Comparison of ENCODE assay signal across 9 cellular contexts in the genomic region with DNA sequence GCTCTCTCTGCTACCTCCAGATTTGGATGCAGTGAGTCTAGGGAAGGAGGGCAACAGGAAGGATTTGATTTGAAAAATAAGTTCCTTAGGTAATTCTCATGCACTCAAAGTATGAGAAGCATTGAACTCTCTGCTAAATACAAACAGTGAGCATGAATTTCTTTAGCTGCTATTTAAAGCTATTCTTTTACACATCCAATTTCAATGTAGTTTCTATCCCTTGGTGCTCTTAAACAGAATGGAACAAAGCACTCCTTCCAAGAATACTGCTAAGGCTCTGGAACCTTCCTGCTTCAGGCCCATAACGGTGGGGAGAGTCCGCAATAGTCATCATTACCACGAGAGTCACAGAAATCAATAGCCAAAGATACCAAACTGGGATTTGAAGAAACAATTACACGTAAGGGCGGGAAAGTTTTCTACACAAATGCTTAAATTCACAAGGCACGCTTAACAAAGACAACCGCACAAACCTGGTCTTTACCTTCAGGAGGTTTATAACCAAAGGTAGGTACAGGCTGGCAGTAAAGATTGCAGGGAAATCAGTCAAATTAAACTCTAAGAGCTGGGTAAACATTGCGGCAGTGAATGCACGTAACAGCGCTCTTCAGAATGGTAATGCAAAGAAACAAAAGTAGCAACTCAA.
DNase-seq lines count a peak whose midpoint lies in the region; ATAC-seq, FAIRE-seq and TF ChIP-seq lines count a peak whose summit lies in the region.
"Had no signal": no experiment of that assay in that cellular context is flagged by ENCODE, and none has a peak within 500 bp of the region (broad histone marks: within the 10 kb centered on the region; RNA-seq: fewer than 3 reads in every experiment).

No MANE protein-coding gene starts in this region.

- TF ChIP-seq RAD21 in A549 (conservative IDR thresholded peaks at IDR 0.05 in 1 of 2, IDR thresholded peaks at IDR 0.05 in 1 of 2) (no peak), K562 (CRISPR knock-in tag; conservative IDR thresholded peaks at IDR 0.05 in 1 of 2, IDR thresholded peaks at IDR 0.05 in 1 of 2) (no peak)

- no peaks in the 10 kb centered on the region for H3K36me3 Mint-ChIP-seq in activated T-cell treated with anti-CD3 and anti-CD28 coated beads, Interleukin-2, amount 50 U/mL, for 24 hours (ENCODE audit: low read depth)

- H3K27ac Mint-ChIP-seq in activated T-cell treated with anti-CD3 and anti-CD28 coated beads, Interleukin-2, amount 50 U/mL, for 24 hours = no peak overlapping the region

- H3K27me3 Mint-ChIP-seq in activated T-cell treated with anti-CD3 and anti-CD28 coated beads, Interleukin-2, amount 50 U/mL, for 24 hours = no peaks in the 10 kb centered on the region
- H3K27me3 Mint-ChIP-seq: central memory CD8-positive, alpha-beta T cell had no signal

- in situ Hi-C loops in G401 (cut with HindIII; ENCODE audit: low sequenced_read_pairs) (no loop called here), K562 (cut with MboI) (loop anchor here (25.0 kb wide), 1 partner anchor 284 kb away; no protein-coding TSS in a partner anchor)

- no peaks in the 10 kb centered on the region for H3K36me3 ChIP-seq in K562 (ENCODE audit: control insufficient read depth, insufficient read depth, low read length)
- no peaks in the 10 kb centered on the region for H3K36me3 ChIP-seq in muscle layer of colon (ENCODE audit: insufficient read depth, low read length)

- no TSS peak for BruUV-seq in K562 (replicated peaks; lab: Mats Ljungman, UMichigan)

- H3K4me3 Mint-ChIP-seq in activated T-cell treated with anti-CD3 and anti-CD28 coated beads, Interleukin-2, amount 50 U/mL, for 24 hours = no peak overlapping the region
- H3K4me3 Mint-ChIP-seq: central memory CD8-positive, alpha-beta T cell had no signal

- POLR2A ChIA-PET in A549 (lab: Yijun Ruan, JAX) = no interaction called here
- POLR2A ChIA-PET in K562 (lab: Yijun Ruan, JAX) = interaction anchor here (0.6 to 2.2 kb wide), 5 partner anchors 9 to 202 kb away, joined by 3 to 5 read pairs (median 3); no protein-coding TSS in a partner anchor

- no peak for ATAC-seq in A549
- ATAC-seq in K562 = no peak

- intact Hi-C loops in K562 (cut with micrococcal nuclease) = no loop called here

- TF ChIP-seq CTCF in A549 (IDR thresholded peaks at IDR 0.05) (no peak), K562 (IDR thresholded peaks at IDR 0.05 in 2 of 3, conservative IDR thresholded peaks at IDR 0.05 in 1 of 3; ENCODE audit: insufficient read depth in 2 of 3, low read depth in 1 of 3, low read length in 3 of 3) (no peak)

- TF ChIP-seq EP300 in A549 (IDR thresholded peaks at IDR 0.05) = no peak
- TF ChIP-seq EP300 in K562 (IDR thresholded peaks at IDR 0.05; ENCODE audit: low read length) = no peak

- no peaks in the 10 kb centered on the region for H4K20me1 ChIP-seq in K562 (replicated peaks; ENCODE audit: control insufficient read depth, insufficient read depth, low read length)

- peaks cover 57% of the 10 kb centered on the region; the same call in 2 of the 3 replicates for H3K79me2 ChIP-seq in K562 (ENCODE audit: control insufficient read depth, insufficient read depth, low read length)

- H3K9ac ChIP-seq in K562 (ENCODE audit: insufficient read depth in 1 of 2, low read depth in 2 of 2, low read length in 2 of 2) (no peak overlapping the region; a peak in 1 of 4 replicates), muscle layer of colon (ENCODE audit: low read length) (peak overlapping the region; percentile 5)

- no peak for DNase-seq in A549 (ENCODE audit: low read depth in 1 of 2, low spot score in 1 of 2)
- DNase-seq in G401 (ENCODE audit: low spot score) = peak; percentile 45
- no peak for DNase-seq in K562 (ENCODE audit: extremely low read depth in 1 of 4, low spot score in 3 of 4)
- no peak for DNase-seq in stimulated activated naive CD4-positive, alpha-beta T cell (lab: John Stamatoyannopoulos, UW)
- DNase-seq in NCI-H1694 (lab: John Stamatoyannopoulos, UW) = no peak
- no peak for DNase-seq in stimulated activated CD4-positive, alpha-beta T cell treated with anti-CD3 and anti-CD28 coated beads, Interleukin-4, amount 100 ng/mL, for 24 hours
- DNase-seq in activated T-cell treated with anti-CD3 and anti-CD28 coated beads, Interleukin-2, amount 50 U/mL, for 24 hours = no peak

- no peak overlapping the region for H2AFZ ChIP-seq in K562 (ENCODE audit: low read depth, low read length)

- FAIRE-seq in A549 (lab: Jason Lieb, UNC) = no peak
- no peak for FAIRE-seq in K562 (lab: Jason Lieb, UNC)

- no peak for TF ChIP-seq POLR2A in A549 (IDR thresholded peaks at IDR 0.05; ENCODE audit: low read length)
- TF ChIP-seq POLR2A in K562 (conservative IDR thresholded peaks at IDR 0.05) = no peak

- H3K4me2 ChIP-seq in A549 (peak overlapping the region; percentile 76), K562 (ENCODE audit: insufficient read depth, low read length) (peak overlapping the region; percentile 57)

- H3K4me3 ChIP-seq in A549 (no peak overlapping the region), K562 (peak overlapping the region; percentile 7; the same call in 1 of the 2 replicates), muscle layer of colon (ENCODE audit: low read depth in 1 of 2, low read length in 2 of 2) (peak overlapping the region in 1 of 2 donors; percentile 37)

- CTCF ChIA-PET in A549 (lab: Yijun Ruan, JAX) (interaction anchor here (6.6 kb wide), 1 partner anchor 203 kb away, joined by 112 read pairs; no protein-coding TSS in a partner anchor), K562 (lab: Yijun Ruan, JAX; ENCODE audit: low intra/inter-chr PET ratio) (no interaction called here)

- no peaks in the 10 kb centered on the region for H3K9me3 ChIP-seq in A549
- no peaks in the 10 kb centered on the region for H3K9me3 ChIP-seq in K562 (replicated peaks; ENCODE audit: control insufficient read depth, insufficient read depth, low read depth, low read length)
- no peaks in the 10 kb centered on the region for H3K9me3 ChIP-seq in muscle layer of colon (ENCODE audit: low read length)

- H3K27ac ChIP-seq in A549 = no peak overlapping the region
- H3K27ac ChIP-seq in K562 (ENCODE audit: extremely low read depth, low read depth, low read length) = no peak overlapping the region
- H3K27ac ChIP-seq in muscle layer of colon (ENCODE audit: low read depth, low read length) = peak overlapping the region; percentile 9

- H3K4me1 ChIP-seq in A549 (peaks cover 25% of the 10 kb centered on the region; the same call in 2 of the 3 replicates), K562 (replicated peaks in 1 of 2; ENCODE audit: control insufficient read depth in 2 of 2, insufficient read depth in 2 of 2, low read length in 2 of 2) (peaks cover 4 to 8% of the 10 kb centered on the region in 2 experiments; a peak in 3 of 5 replicates), muscle layer of colon (ENCODE audit: insufficient read depth, low read length) (peaks cover 34% of the 10 kb centered on the region)

- no peaks in the 10 kb centered on the region for H3K9me3 Mint-ChIP-seq in activated T-cell treated with anti-CD3 and anti-CD28 coated beads, Interleukin-2, amount 50 U/mL, for 24 hours
- H3K9me3 Mint-ChIP-seq: central memory CD8-positive, alpha-beta T cell had no signal

- H3K27me3 ChIP-seq in K562 (ENCODE audit: control insufficient read depth in 2 of 2, insufficient read depth in 2 of 2, low read length in 2 of 2) = no peaks in the 10 kb centered on the region
- no peaks in the 10 kb centered on the region for H3K27me3 ChIP-seq in muscle layer of colon (ENCODE audit: control insufficient read depth in 1 of 2, insufficient read depth in 2 of 2, low read length in 2 of 2)

- WGBS in A549 (ENCODE audit: missing lambda C conversion rate) = 86% methylated on average over 10 of the region's 10 CpGs
- 80% methylated on average over 10 of the region's 10 CpGs for WGBS in K562 (ENCODE audit: insufficient coverage, low coverage, missing lambda C conversion rate)

- H3K9me1 ChIP-seq in K562 (ENCODE audit: control insufficient read depth, insufficient read depth, low read length) = no peaks in the 10 kb centered on the region

- H3K4me1 Mint-ChIP-seq in activated T-cell treated with anti-CD3 and anti-CD28 coated beads, Interleukin-2, amount 50 U/mL, for 24 hours (ENCODE audit: low read depth) = peaks cover 38% of the 10 kb centered on the region

TF ChIP-seq in A549, 52 proteins besides CTCF, POLR2A, EP300 and RAD21:
- TF ChIP-seq FOXS1 (CRISPR knock-in tag; IDR thresholded peaks at IDR 0.05) = no peak
- TF ChIP-seq, protein P1, sequence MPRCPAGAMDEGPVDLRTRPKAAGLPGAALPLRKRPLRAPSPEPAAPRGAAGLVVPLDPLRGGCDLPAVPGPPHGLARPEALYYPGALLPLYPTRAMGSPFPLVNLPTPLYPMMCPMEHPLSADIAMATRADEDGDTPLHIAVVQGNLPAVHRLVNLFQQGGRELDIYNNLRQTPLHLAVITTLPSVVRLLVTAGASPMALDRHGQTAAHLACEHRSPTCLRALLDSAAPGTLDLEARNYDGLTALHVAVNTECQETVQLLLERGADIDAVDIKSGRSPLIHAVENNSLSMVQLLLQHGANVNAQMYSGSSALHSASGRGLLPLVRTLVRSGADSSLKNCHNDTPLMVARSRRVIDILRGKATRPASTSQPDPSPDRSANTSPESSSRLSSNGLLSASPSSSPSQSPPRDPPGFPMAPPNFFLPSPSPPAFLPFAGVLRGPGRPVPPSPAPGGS (IDR thresholded peaks at IDR 0.05) = no peak

TF ChIP-seq in K562, 482 proteins besides CTCF, POLR2A, EP300 and RAD21 (continues in another document):
- TF ChIP-seq, protein P2, sequence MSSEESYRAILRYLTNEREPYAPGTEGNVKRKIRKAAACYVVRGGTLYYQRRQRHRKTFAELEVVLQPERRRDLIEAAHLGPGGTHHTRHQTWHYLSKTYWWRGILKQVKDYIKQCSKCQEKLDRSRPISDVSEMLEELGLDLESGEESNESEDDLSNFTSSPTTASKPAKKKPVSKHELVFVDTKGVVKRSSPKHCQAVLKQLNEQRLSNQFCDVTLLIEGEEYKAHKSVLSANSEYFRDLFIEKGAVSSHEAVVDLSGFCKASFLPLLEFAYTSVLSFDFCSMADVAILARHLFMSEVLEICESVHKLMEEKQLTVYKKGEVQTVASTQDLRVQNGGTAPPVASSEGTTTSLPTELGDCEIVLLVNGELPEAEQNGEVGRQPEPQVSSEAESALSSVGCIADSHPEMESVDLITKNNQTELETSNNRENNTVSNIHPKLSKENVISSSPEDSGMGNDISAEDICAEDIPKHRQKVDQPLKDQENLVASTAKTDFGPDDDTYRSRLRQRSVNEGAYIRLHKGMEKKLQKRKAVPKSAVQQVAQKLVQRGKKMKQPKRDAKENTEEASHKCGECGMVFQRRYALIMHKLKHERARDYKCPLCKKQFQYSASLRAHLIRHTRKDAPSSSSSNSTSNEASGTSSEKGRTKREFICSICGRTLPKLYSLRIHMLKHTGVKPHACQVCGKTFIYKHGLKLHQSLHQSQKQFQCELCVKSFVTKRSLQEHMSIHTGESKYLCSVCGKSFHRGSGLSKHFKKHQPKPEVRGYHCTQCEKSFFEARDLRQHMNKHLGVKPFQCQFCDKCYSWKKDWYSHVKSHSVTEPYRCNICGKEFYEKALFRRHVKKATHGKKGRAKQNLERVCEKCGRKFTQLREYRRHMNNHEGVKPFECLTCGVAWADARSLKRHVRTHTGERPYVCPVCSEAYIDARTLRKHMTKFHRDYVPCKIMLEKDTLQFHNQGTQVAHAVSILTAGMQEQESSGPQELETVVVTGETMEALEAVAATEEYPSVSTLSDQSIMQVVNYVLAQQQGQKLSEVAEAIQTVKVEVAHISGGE (CRISPR knock-in tag; IDR thresholded peaks at IDR 0.05) = no peak
- TF ChIP-seq C11orf30 (IDR thresholded peaks at IDR 0.05; ENCODE audit: low read depth) = no peak
